Comparison of ENCODE assay signal across 16 cellular contexts in genomic region chr17:57867126-57867525, GRCh38. TPM values are rescaled to one million over a fixed set of nuclear protein-coding genes. Genes with fewer than 3 reads are reported as not detected.
DNase-seq lines count a peak whose midpoint lies in the region; ATAC-seq and TF ChIP-seq lines count a peak whose summit lies in the region.
"Had no signal": no experiment of that assay in that cellular context is flagged by ENCODE, and none has a peak within 500 bp of the region (broad histone marks: within the 10 kb centered on the region; RNA-seq: fewer than 3 reads in every experiment).

No MANE protein-coding gene starts in this region.

- H3K4me1 Mint-ChIP-seq in naive thymus-derived CD8-positive, alpha-beta T cell: peaks cover 10 to 24% (median 13%) of the 10 kb centered on the region in 4 donors

- peaks cover 0 to 25% (median 6%) of the 10 kb centered on the region in 5 donors for H3K27me3 Mint-ChIP-seq in naive thymus-derived CD8-positive, alpha-beta T cell

- H3K9ac ChIP-seq in BLaER1 (peak overlapping the region; percentile 86), Loucy (ENCODE audit: low read depth, low read length, poor library complexity, severe bottlenecking) (peak overlapping the region; percentile 71)

- H3K4me1 ChIP-seq in BLaER1 (peaks cover 98% of the 10 kb centered on the region), Loucy (ENCODE audit: insufficient read depth, low read length, poor library complexity, severe bottlenecking) (peaks cover 42% of the 10 kb centered on the region), esophagus muscularis mucosa (peaks cover 41 to 73% (median 63%) of the 10 kb centered on the region in 4 donors), gastrocnemius medialis (peaks cover 34 to 37% of the 10 kb centered on the region in 2 donors)

- H3K27ac Mint-ChIP-seq in naive thymus-derived CD8-positive, alpha-beta T cell: no peak overlapping the region
- H3K27ac Mint-ChIP-seq: T-helper 17 cell had no signal

- no peak for ATAC-seq in gastrocnemius medialis
- ATAC-seq in naive thymus-derived CD8-positive, alpha-beta T cell: no peak
- ATAC-seq: T-helper 17 cell had no signal

- no peaks in the 10 kb centered on the region; the same call in 1 of the 2 replicates for H3K27me3 ChIP-seq in BLaER1
- H3K27me3 ChIP-seq in Loucy (ENCODE audit: insufficient read depth, low read length, poor library complexity, severe bottlenecking): no peaks in the 10 kb centered on the region
- no peaks in the 10 kb centered on the region for H3K27me3 ChIP-seq in esophagus muscularis mucosa
- no peaks in the 10 kb centered on the region for H3K27me3 ChIP-seq in gastrocnemius medialis
- H3K27me3 ChIP-seq: upper lobe of right lung had no signal

- 91% methylated on average over 6 of the region's 10 CpGs for WGBS in esophagus muscularis mucosa

- H3K4me2 ChIP-seq in BLaER1 (peak overlapping the region; percentile 96), Loucy (ENCODE audit: low read depth, low read length, poor library complexity, severe bottlenecking) (peak overlapping the region; percentile 62)

- no peak for TF ChIP-seq EP300 in esophagus muscularis mucosa (IDR thresholded peaks at IDR 0.05)

- in situ Hi-C loops in gastrocnemius medialis (cut with MboI; ENCODE audit: low sequenced_read_pairs in 4 of 4): no loop called here

- peak overlapping the region; percentile 99 for H3K27ac ChIP-seq in BLaER1
- H3K27ac ChIP-seq in esophagus muscularis mucosa (replicated peaks in 1 of 4): peak overlapping the region; percentile 88 to 95 (median 92)
- H3K27ac ChIP-seq in gastrocnemius medialis: peak overlapping the region in 3 of 4 donors; percentile 75 to 83 (median 82)

- H3F3A ChIP-seq in Loucy (ENCODE audit: low read depth): no peaks in the 10 kb centered on the region

- no peaks in the 10 kb centered on the region for H3K36me3 Mint-ChIP-seq in naive thymus-derived CD8-positive, alpha-beta T cell
- H3K36me3 Mint-ChIP-seq: activated naive CD8-positive, alpha-beta T cell treated with anti-CD3 and anti-CD28 coated beads for 36 hours had no signal

- intact Hi-C loops in esophagus muscularis mucosa (cut with DNase I): no loop called here
- intact Hi-C loops in gastrocnemius medialis (cut with DNase I; ENCODE audit: low total_unique reads): no loop called here

- DNase-seq in esophagus muscularis mucosa (ENCODE audit: extremely low spot score) (no peak), gastrocnemius medialis (no peak), NCI-H345 (lab: John Stamatoyannopoulos, UW) (no peak), amniotic stem cell (lab: John Stamatoyannopoulos, UW) (no peak)
- DNase-seq in naive thymus-derived CD8-positive, alpha-beta T cell: no peak
- DNase-seq in activated CD4-positive, alpha-beta T cell treated with anti-CD3 and anti-CD28 coated beads, Interleukin-2, amount 50 U/mL, for 4 hours: no peak
- DNase-seq: activated CD4-positive, CD25-positive, alpha-beta regulatory T cell treated with anti-CD3 and anti-CD28 coated beads, Interleukin-2, amount 50 U/mL, for 72 hours; activated CD8-positive, alpha-beta memory T cell treated with anti-CD3 and anti-CD28 coated beads, Interleukin-2, amount 50 U/mL, for 48 hours; activated naive CD8-positive, alpha-beta T cell treated with anti-CD3 and anti-CD28 coated beads for 36 hours; BE2C; NCI-H2081 treated with DMSO at 0.1 percent for 48 hours; NCI-H748 treated with DMSO at 0.1 percent for 48 hours; T-helper 17 cell; upper lobe of right lung had no signal

- H3K9me3 Mint-ChIP-seq in naive thymus-derived CD8-positive, alpha-beta T cell: no peaks in the 10 kb centered on the region
- H3K9me3 Mint-ChIP-seq: activated naive CD8-positive, alpha-beta T cell treated with anti-CD3 and anti-CD28 coated beads for 36 hours had no signal

- no peaks in the 10 kb centered on the region for H3K79me2 ChIP-seq in Loucy (ENCODE audit: insufficient read depth, low read length)

- POLR2A ChIA-PET in naive thymus-derived CD8-positive, alpha-beta T cell (lab: Charles Lee): interaction anchor here (1.8 kb wide), 1 partner anchor 16 kb away, joined by 5 read pairs; no protein-coding TSS in a partner anchor

- H3K9me2 ChIP-seq in Loucy (replicated peaks; ENCODE audit: low read depth, low read length): no peaks in the 10 kb centered on the region

- no peak overlapping the region; the same call in 1 of the 2 replicates for H3K4me3 ChIP-seq in BLaER1
- no peak overlapping the region for H3K4me3 ChIP-seq in Loucy (ENCODE audit: low read length, poor library complexity, severe bottlenecking)
- no peak overlapping the region for H3K4me3 ChIP-seq in esophagus muscularis mucosa
- H3K4me3 ChIP-seq in gastrocnemius medialis: no peak overlapping the region
- H3K4me3 ChIP-seq: upper lobe of right lung had no signal

- TF ChIP-seq POLR2A in esophagus muscularis mucosa (IDR thresholded peaks at IDR 0.05; ENCODE audit: low read depth) (no peak), gastrocnemius medialis (IDR thresholded peaks at IDR 0.05) (no peak)

- no peak overlapping the region for H3K4me3 Mint-ChIP-seq in naive thymus-derived CD8-positive, alpha-beta T cell
- H3K4me3 Mint-ChIP-seq: activated naive CD8-positive, alpha-beta T cell treated with anti-CD3 and anti-CD28 coated beads for 36 hours; T-helper 17 cell had no signal

- H3K36me3 ChIP-seq in BLaER1 (no peaks in the 10 kb centered on the region), Loucy (ENCODE audit: insufficient read depth, low read length) (no peaks in the 10 kb centered on the region), esophagus muscularis mucosa (peaks cover 13 to 65% (median 60%) of the 10 kb centered on the region in 4 donors), gastrocnemius medialis (peaks cover 0 to 22% of the 10 kb centered on the region in 2 donors)
- H3K36me3 ChIP-seq: BE2C had no signal

- no peaks in the 10 kb centered on the region for H4K20me1 ChIP-seq in BLaER1
- H4K20me1 ChIP-seq in Loucy (ENCODE audit: insufficient read depth, low read length, poor library complexity, severe bottlenecking): no peaks in the 10 kb centered on the region

- no peak for TF ChIP-seq CTCF in Loucy (conservative IDR thresholded peaks at IDR 0.05; ENCODE audit: low read length)
- no peak for TF ChIP-seq CTCF in esophagus muscularis mucosa (IDR thresholded peaks at IDR 0.05)
- no peak for TF ChIP-seq CTCF in gastrocnemius medialis (IDR thresholded peaks at IDR 0.05 in 4 of 5, conservative IDR thresholded peaks at IDR 0.05 in 1 of 5)

- H2AFZ ChIP-seq in Loucy (ENCODE audit: low read length): no peak overlapping the region

- H3K9me3 ChIP-seq in BLaER1 (no peaks in the 10 kb centered on the region), Loucy (ENCODE audit: insufficient read depth, low read depth, low read length) (no peaks in the 10 kb centered on the region), esophagus muscularis mucosa (no peaks in the 10 kb centered on the region), gastrocnemius medialis (no peaks in the 10 kb centered on the region)
- H3K9me3 ChIP-seq: BE2C, upper lobe of right lung had no signal

RNA-seq across cellular contexts. Expression of gene MRPS23, which starts 17.3 kb away (rescaled TPM):
- total RNA-seq in esophagus muscularis mucosa: 10 to 100 TPM; 11.6 to 22.2 (median 16.9) TPM
- 10 to 100 TPM; 24.3 to 47.2 (median 35.5) TPM for total RNA-seq in gastrocnemius medialis
- 10 to 100 TPM; 31.6 to 33.7 TPM for total RNA-seq in naive thymus-derived CD8-positive, alpha-beta T cell
- polyA plus RNA-seq in naive thymus-derived CD8-positive, alpha-beta T cell: 10 to 100 TPM; 41.1 to 42.8 (median 41.6) TPM
